In the genomic region with DNA sequence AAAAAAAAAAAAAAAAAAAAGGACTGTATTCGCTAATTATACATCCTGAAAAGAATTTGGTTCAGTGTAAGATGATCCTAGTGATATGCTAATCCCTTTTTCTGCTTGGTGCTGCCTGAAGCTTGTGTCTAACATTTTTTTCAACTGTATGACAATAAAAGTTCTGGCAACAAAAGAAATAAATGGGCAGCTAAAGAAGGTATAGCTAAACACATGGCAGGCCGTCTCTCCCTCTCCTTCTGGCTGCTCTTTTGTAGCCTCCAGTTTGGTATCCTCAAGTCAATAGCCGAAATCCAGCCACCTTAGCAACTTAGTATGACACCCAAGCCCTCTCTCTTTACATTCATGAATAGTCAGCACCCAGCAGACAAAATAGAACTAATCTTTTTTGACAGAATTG, we compare ENCODE assay signal across 25 cellular contexts.
DNase-seq lines count a peak whose midpoint lies in the region; FAIRE-seq and TF ChIP-seq lines count a peak whose summit lies in the region.
"Had no signal": no experiment of that assay in that cellular context is flagged by ENCODE, and none has a peak within 500 bp of the region (broad histone marks: within the 10 kb centered on the region; RNA-seq: fewer than 3 reads in every experiment).

No MANE protein-coding gene starts in this region.

- H3K27ac ChIP-seq in H1 (ENCODE audit: low read depth, low read length) = no peak overlapping the region
- no peak overlapping the region for H3K27ac ChIP-seq in dorsolateral prefrontal cortex
- H3K27ac ChIP-seq: adrenal gland, epithelial cell of prostate, skin epidermis, thoracic aorta, uterus had no signal

- no peaks in the 10 kb centered on the region for H3K79me2 ChIP-seq in H1 (ENCODE audit: control insufficient read depth in 1 of 2, insufficient read depth in 2 of 2, low read length in 2 of 2)

- H3K9me3 ChIP-seq in H1 (ENCODE audit: insufficient read depth in 2 of 2, low read depth in 1 of 2, low read length in 1 of 2) = peaks cover 0 to 8% of the 10 kb centered on the region in 2 experiments; a peak in 2 of 4 replicates
- H3K9me3 ChIP-seq: adrenal gland, thoracic aorta, uterus had no signal

- no peak overlapping the region for H2BK15ac ChIP-seq in H1 (ENCODE audit: low read length)

- H3K4ac ChIP-seq in H1 (replicated peaks; ENCODE audit: insufficient read length, low read depth, low read length) = no peak overlapping the region

- H4K20me1 ChIP-seq in H1 (replicated peaks in 1 of 2; ENCODE audit: control insufficient read depth in 1 of 2, insufficient read depth in 2 of 2, low read length in 2 of 2) = no peaks in the 10 kb centered on the region

- in situ Hi-C loops in GM13977 (cut with MboI; ENCODE audit: low pct_unique_long_range_greater_than_20kb, low sequenced_read_pairs, unreplicated experiment) = no loop called here

- no peak overlapping the region for H2BK5ac ChIP-seq in H1 (ENCODE audit: low read depth, low read length)

- peaks cover 0 to 2% (median 0%) of the 10 kb centered on the region in 4 experiments; a peak in 1 of 8 replicates for H3K36me3 ChIP-seq in H1 (ENCODE audit: control insufficient read depth in 2 of 4, insufficient read depth in 4 of 4, low read length in 3 of 4)
- H3K36me3 ChIP-seq: adrenal gland, thoracic aorta, uterus had no signal

- no peaks in the 10 kb centered on the region for H3K27me3 ChIP-seq in H1 (replicated peaks in 1 of 4; ENCODE audit: control insufficient read depth in 3 of 4, extremely low read depth in 1 of 4, insufficient read depth in 3 of 4, low read length in 3 of 4)
- H3K27me3 ChIP-seq in dorsolateral prefrontal cortex = peaks cover 0 to 29% (median 0%) of the 10 kb centered on the region in 45 donors
- H3K27me3 ChIP-seq: uterus had no signal

- POLR2A ChIA-PET in H1 (lab: Charles Lee; ENCODE audit: partially characterized antibody) = interaction anchor here (0.7 to 1.2 kb wide), 2 partner anchors 25 to 105 kb away, joined by 3 to 5 read pairs; no protein-coding TSS in a partner anchor

- H3K23ac ChIP-seq in H1 (ENCODE audit: insufficient read length) = no peak overlapping the region

- DNase-seq in NCI-H748 (lab: John Stamatoyannopoulos, UW; ENCODE audit: unreplicated experiment) = peak; percentile 14
- DNase-seq in NCI-H748 treated with DMSO at 0.1 percent for 48 hours (lab: John Stamatoyannopoulos, UW) = no peak
- peak; percentile 81 to 85 for DNase-seq in NCI-H526 (lab: John Stamatoyannopoulos, UW)
- DNase-seq in H1 (ENCODE audit: low read depth in 1 of 2, low spot score in 2 of 2) = no peak
- no peak for DNase-seq in dorsolateral prefrontal cortex
- DNase-seq in MV-4-11 (lab: John Stamatoyannopoulos, UW) = no peak
- no peak for DNase-seq in H54 (ENCODE audit: insufficient read length, low spot score)
- DNase-seq in GM13977 (ENCODE audit: low spot score) = no peak
- DNase-seq: 8988T; activated CD4-positive, alpha-beta T cell treated with anti-CD3 and anti-CD28 coated beads, Interleukin-2, amount 50 U/mL, for 1 hour; activated CD8-positive, alpha-beta memory T cell treated with anti-CD3 and anti-CD28 coated beads, Interleukin-2, amount 10 ng/mL, durations not matched to agents 7 days and 5 days; activated naive CD4-positive, alpha-beta T cell treated with Interleukin-2 at 50 U/mL for 16 hours; activated T-cell treated with anti-CD3 and anti-CD28 coated beads, Interleukin-2, amount 50 U/mL, for 48 hours; adrenal gland; CD4-positive, CD25-positive, alpha-beta regulatory T cell; DMS153; islet precursor cell; natural killer cell; NCI-H1694; NCI-H2227 treated with DMSO at 0.1 percent for 48 hours; SHP77; uterus had no signal

- H3K9ac ChIP-seq in H1 (replicated peaks in 1 of 4; ENCODE audit: extremely low read depth in 1 of 4, low read depth in 3 of 4, low read length in 3 of 4) = no peak overlapping the region

- CTCF ChIA-PET in H1 (lab: Charles Lee; ENCODE audit: partially characterized antibody) = interaction anchor here (0.6 to 1.6 kb wide), 4 partner anchors 8 to 1367 kb away, joined by 3 to 5 read pairs (median 3); no protein-coding TSS in a partner anchor

- TF ChIP-seq POLR2A in H1 (IDR thresholded peaks at IDR 0.05; ENCODE audit: control extremely low read depth in 1 of 2, low read depth in 2 of 2, low read length in 2 of 2) (no peak), H54 (IDR thresholded peaks at IDR 0.05; ENCODE audit: low read depth, low read length) (no peak)

- H3K18ac ChIP-seq in H1 (ENCODE audit: extremely low read depth, low read length) = no peak overlapping the region

- no peak overlapping the region for H2AK5ac ChIP-seq in H1 (ENCODE audit: low read depth, low read length)

- no peak overlapping the region for H4K8ac ChIP-seq in H1 (ENCODE audit: extremely low read depth, insufficient read depth, low read length)

- H3K4me2 ChIP-seq in H1 (ENCODE audit: insufficient read depth in 1 of 2, low read depth in 2 of 2, low read length in 2 of 2) = peak overlapping the region in 1 of 2 experiments; percentile 17; a peak in 1 of 4 replicates

- no peak overlapping the region for H2BK120ac ChIP-seq in H1 (replicated peaks; ENCODE audit: low read depth, low read length)

- H3K23me2 ChIP-seq in H1 (ENCODE audit: low read depth, low read length) = no peaks in the 10 kb centered on the region

- H2AFZ ChIP-seq in H1 (ENCODE audit: low read length) = 0 out of 2 replicates have a peak overlapping the region, but pooled peaks have one; percentile 25

- FAIRE-seq in H1 (lab: Jason Lieb, UNC) (no peak), H54 (lab: Jason Lieb, UNC) (no peak)

- no peak for TF ChIP-seq EP300 in H1 (IDR thresholded peaks at IDR 0.05; ENCODE audit: borderline replicate concordance in 1 of 2, low read depth in 2 of 2, low read length in 2 of 2)

- H3K79me1 ChIP-seq in H1 (ENCODE audit: low read depth, low read length) = no peaks in the 10 kb centered on the region

- WGBS in H1 (ENCODE audit: extremely low coverage in 1 of 2, insufficient coverage in 1 of 2, insufficient read length in 1 of 2, insufficient replicate concordance in 2 of 2, low coverage in 1 of 2, low lambda C conversion rate in 2 of 2, missing lambda C conversion rate in 1 of 2), 2 experiments = 77% methylated on average over 3 of the region's 3 CpGs; no CpG with 5 or more reads in 1 of the 2 experiments

- no peak overlapping the region for H2BK12ac ChIP-seq in H1 (ENCODE audit: low read depth, low read length)

- H2BK20ac ChIP-seq in H1 (ENCODE audit: low read length) = no peak overlapping the region

- H3K4me1 ChIP-seq in H1 (replicated peaks in 1 of 4; ENCODE audit: control insufficient read depth in 3 of 4, insufficient read depth in 4 of 4, low read length in 3 of 4) = peaks cover 0 to 11% (median 3%) of the 10 kb centered on the region in 4 experiments; a peak in 2 of 7 replicates
- H3K4me1 ChIP-seq: adrenal gland, uterus had no signal

- H4K91ac ChIP-seq in H1 (replicated peaks; ENCODE audit: insufficient read length, low read length) = no peak overlapping the region

- H3K4me3 ChIP-seq in H1 (ENCODE audit: extremely low read depth in 1 of 4, insufficient read depth in 2 of 4, low read depth in 3 of 4, low read length in 4 of 4) (no peak overlapping the region), dorsolateral prefrontal cortex (no peak overlapping the region)
- H3K4me3 ChIP-seq: adrenal gland, skin epidermis, thoracic aorta, uterus had no signal

- TF ChIP-seq RAD21 in H1 (IDR thresholded peaks at IDR 0.05 in 1 of 2, conservative IDR thresholded peaks at IDR 0.05 in 1 of 2; ENCODE audit: low read depth in 2 of 2, low read length in 2 of 2) = no peak

- intact Hi-C loops in dorsolateral prefrontal cortex (cut with DNase I) = no loop called here

- no peak overlapping the region for H4K5ac ChIP-seq in H1 (ENCODE audit: insufficient read length, low read depth, low read length)

- H3K14ac ChIP-seq in H1 (ENCODE audit: insufficient read length) = no peak overlapping the region

- no peak for TF ChIP-seq CTCF in H1 (IDR thresholded peaks at IDR 0.05; ENCODE audit: control extremely low read depth in 1 of 3, insufficient read depth in 1 of 3, low read depth in 1 of 3, low read length in 3 of 3)
- TF ChIP-seq CTCF in dorsolateral prefrontal cortex (IDR thresholded peaks at IDR 0.05 in 54 of 56, conservative IDR thresholded peaks at IDR 0.05 in 2 of 56; ENCODE audit: low read depth in 1 of 56, partially characterized antibody in 56 of 56) = no peak
- TF ChIP-seq CTCF in GM13977 (IDR thresholded peaks at IDR 0.05; ENCODE audit: extremely low read depth, insufficient read depth, missing control alignments) = no peak

- H3K56ac ChIP-seq in H1 (replicated peaks; ENCODE audit: insufficient read length, low read depth, low read length) = no peak overlapping the region

TF ChIP-seq in H1, 55 proteins besides CTCF, POLR2A, EP300 and RAD21:
- TF ChIP-seq RFX5 (IDR thresholded peaks at IDR 0.05; ENCODE audit: borderline replicate concordance, low read depth, low read length) (no peak), CHD2 (IDR thresholded peaks at IDR 0.05; ENCODE audit: low read length) (no peak), KDM4A (IDR thresholded peaks at IDR 0.05; ENCODE audit: low read depth, low read length, severe bottlenecking) (no peak), SRF (IDR thresholded peaks at IDR 0.05; ENCODE audit: low read depth, low read length) (no peak), SP1 (IDR thresholded peaks at IDR 0.05; ENCODE audit: low read depth, low read length) (no peak), SIN3A (conservative IDR thresholded peaks at IDR 0.05 in 1 of 2, IDR thresholded peaks at IDR 0.05 in 1 of 2; ENCODE audit: low read depth in 1 of 2, low read length in 2 of 2) (no peak), TBP (IDR thresholded peaks at IDR 0.05; ENCODE audit: low read depth, low read length) (no peak), BCL11A (IDR thresholded peaks at IDR 0.05; ENCODE audit: low read depth in 2 of 2, low read length in 2 of 2) (no peak), RXRA (IDR thresholded peaks at IDR 0.05; ENCODE audit: insufficient read depth, low read depth, low read length) (no peak), KDM5A (IDR thresholded peaks at IDR 0.05; ENCODE audit: low read length) (no peak), POU5F1 (IDR thresholded peaks at IDR 0.05; ENCODE audit: low read depth, low read length) (no peak), CEBPB (IDR thresholded peaks at IDR 0.05; ENCODE audit: low read depth, low read length) (no peak), SIX5 (IDR thresholded peaks at IDR 0.05; ENCODE audit: low read depth, low read length) (no peak), SAP30 (IDR thresholded peaks at IDR 0.05; ENCODE audit: insufficient read depth, insufficient replicate concordance, low read length) (no peak), GTF2F1 (IDR thresholded peaks at IDR 0.05; ENCODE audit: borderline replicate concordance, low read depth, low read length) (no peak), PHF8 (conservative IDR thresholded peaks at IDR 0.05; ENCODE audit: low read depth, low read length) (no peak), BACH1 (IDR thresholded peaks at IDR 0.05; ENCODE audit: low read length) (no peak), SP2 (IDR thresholded peaks at IDR 0.05; ENCODE audit: low read length) (no peak), TAF7 (optimal IDR thresholded peaks at IDR 0.05; ENCODE audit: borderline replicate concordance, low read depth, low read length) (no peak), TAF1 (IDR thresholded peaks at IDR 0.05; ENCODE audit: low read depth, low read length) (no peak)

Comparison
In these comparisons a context has a peak if more than half of its experiments do, and no peak if none do; other contexts are left out.
1. DNase-seq: peak in NCI-H748 (single experiment) and NCI-H526 (2 of 2); none in NCI-H748 treated with DMSO at 0.1 percent for 48 hours (single experiment), H1 (0 of 2), dorsolateral prefrontal cortex (0 of 10), MV-4-11 (single experiment), H54 (single experiment) and GM13977 (single experiment).